In genomic region chr15:58770857-58771620, GRCh38 we compare ENCODE assay signal across 8 cellular contexts. TPM values are rescaled to one million over a fixed set of nuclear protein-coding genes. Genes with fewer than 3 reads are reported as not detected.
DNase-seq lines count a peak whose midpoint lies in the region; ATAC-seq, FAIRE-seq and TF ChIP-seq lines count a peak whose summit lies in the region.

MINDY2 (plus strand) TSS chr15:58771302; CDS start chr15:58771396, 94 bp downstream.

- DNase-seq in GM18507 (ENCODE audit: extremely low spot score, insufficient read length, low read depth) (peak; percentile 91), NCI-H2029 treated with DMSO at 0.1 percent for 48 hours (lab: John Stamatoyannopoulos, UW) (peak; percentile 74), T-helper 9 cell (peak; percentile 86), astrocyte of the cerebellum (ENCODE audit: low read depth) (peak; percentile 96), hepatic stellate cell (ENCODE audit: low spot score) (peak; percentile 95), aorta (peak; percentile 99 to 100)

- ATAC-seq in HG02981 (IDR thresholded peaks at IDR 0.05; ENCODE audit: unreplicated experiment) (peak; percentile 93), aorta (ENCODE audit: low FRiP score) (peak; percentile 99)

- H3K36me3 ChIP-seq in rectal smooth muscle tissue (ENCODE audit: control insufficient read depth, insufficient read depth, low read length) = no peaks in the 10 kb centered on the region
- no peaks in the 10 kb centered on the region for H3K36me3 ChIP-seq in aorta (ENCODE audit: control insufficient read depth in 1 of 2, insufficient read depth in 2 of 2, low read length in 1 of 2)

- in situ Hi-C loops in astrocyte of the cerebellum (cut with HindIII; ENCODE audit: low sequenced_read_pairs) = no loop called here

- 0 to 1% methylated on average over 58 to 75 of the region's 75 CpGs for WGBS in aorta, 2 donors

- peaks cover 13% of the 10 kb centered on the region for H3K4me1 ChIP-seq in rectal smooth muscle tissue (ENCODE audit: control insufficient read depth, insufficient read depth, low read length)
- H3K4me1 ChIP-seq in aorta (ENCODE audit: control insufficient read depth in 1 of 2, insufficient read depth in 2 of 2, low read length in 2 of 2) = no peaks in the 10 kb centered on the region

- intact Hi-C loops in aorta (cut with DNase I) = loop anchor here (2.0 to 10.0 kb wide), 3 partner anchors 20 to 164 kb away; partner anchors contain the start of genes ADAM10 (in 1 of the 2) and SLTM (in 1 of the 2)

- no peaks in the 10 kb centered on the region for H3K27me3 ChIP-seq in rectal smooth muscle tissue (ENCODE audit: control insufficient read depth, insufficient read depth, low read length)
- no peaks in the 10 kb centered on the region for H3K27me3 ChIP-seq in aorta (ENCODE audit: control insufficient read depth in 1 of 2, insufficient read depth in 2 of 2, low read length in 1 of 2)

- peak within 1 kb of the TSS; percentile 96 for H3K4me3 ChIP-seq in astrocyte of the cerebellum (ENCODE audit: low read depth, low read length)
- peak within 1 kb of the TSS; percentile 97 for H3K4me3 ChIP-seq in rectal smooth muscle tissue (ENCODE audit: low read length)
- peak within 1 kb of the TSS; percentile 63 to 76 for H3K4me3 ChIP-seq in aorta (ENCODE audit: low read length in 2 of 2)

- H3K27ac ChIP-seq in rectal smooth muscle tissue (ENCODE audit: low read depth, low read length) (peak within 1 kb of the TSS; percentile 96), aorta (ENCODE audit: low read depth in 1 of 2, low read length in 2 of 2) (peak within 1 kb of the TSS; percentile 44 to 89)

- H3K9ac ChIP-seq in rectal smooth muscle tissue (ENCODE audit: low read length) = peak within 1 kb of the TSS; percentile 85

- peak; percentile 24 for TF ChIP-seq CTCF in astrocyte of the cerebellum (IDR thresholded peaks at IDR 0.05; ENCODE audit: low read depth, low read length, missing control alignments)

- peak; percentile 97 for FAIRE-seq in GM18507 (lab: Jason Lieb, UNC)

- no peaks in the 10 kb centered on the region for H3K9me3 ChIP-seq in aorta (ENCODE audit: control insufficient read depth, low read length)

RNA-seq across cellular contexts. Expression of gene MINDY2, which starts in this region (rescaled TPM):
- total RNA-seq in aorta = 10 to 100 TPM; 46.3 to 48.0 TPM
- polyA plus RNA-seq in aorta = 10 to 100 TPM; 10.1 to 10.5 TPM

Comparison
In these comparisons a context has a peak if more than half of its experiments do, and no peak if none do; other contexts are left out.
1. Peak in every context shown above with its lines: DNase-seq, ATAC-seq, H3K4me3 ChIP-seq and H3K27ac ChIP-seq.